ENCODE assay signal across 8 cellular contexts in the genomic region with DNA sequence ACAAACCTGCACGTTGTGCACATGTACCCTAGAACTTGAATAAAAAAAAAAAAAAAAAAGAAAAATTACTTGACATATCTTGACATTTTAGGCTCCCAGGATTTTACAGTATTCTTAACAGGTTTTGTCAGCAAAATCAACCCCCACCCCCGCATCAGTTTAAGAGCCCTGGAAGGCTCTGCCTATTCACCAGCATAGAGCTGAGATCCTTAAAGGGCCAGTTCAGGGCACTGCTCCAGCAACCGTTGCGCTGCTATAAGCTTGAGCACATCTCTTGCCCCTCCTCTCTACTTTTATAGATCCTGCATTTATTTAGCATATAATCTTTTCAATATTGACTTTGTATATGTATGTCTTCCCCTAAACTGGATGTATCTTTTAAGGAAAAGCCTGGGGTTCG. TPM values are rescaled to one million over a fixed set of nuclear protein-coding genes. Genes with fewer than 3 reads are reported as not detected.
DNase-seq lines count a peak whose midpoint lies in the region; ATAC-seq and TF ChIP-seq lines count a peak whose summit lies in the region.

No MANE protein-coding gene starts in this region.

- peak overlapping the region; percentile 98 for H3K9ac ChIP-seq in NT2/D1 (ENCODE audit: insufficient read length, low read depth)

- H3K36me3 ChIP-seq in NT2/D1 (ENCODE audit: insufficient read depth, insufficient read length, low read length) = peaks cover 19% of the 10 kb centered on the region

- H3K4me1 ChIP-seq in NT2/D1 (ENCODE audit: insufficient read depth, insufficient read length) = peaks cover 2% of the 10 kb centered on the region

- peaks cover 31% of the 10 kb centered on the region for H3K4me1 Mint-ChIP-seq in osteocyte (ENCODE audit: unreplicated experiment)

- ATAC-seq in HG03103 (IDR thresholded peaks at IDR 0.05; ENCODE audit: low read depth, unreplicated experiment) = peak; percentile 19
- ATAC-seq in activated naive CD4-positive, alpha-beta T cell treated with anti-CD3 and anti-CD28 coated beads, Interleukin-2, amount 50 U/mL, for 72 hours = peak; percentile 36 to 37
- no peak for ATAC-seq in GM21786 (IDR thresholded peaks at IDR 0.05; ENCODE audit: unreplicated experiment)

- DNase-seq in DMS153 treated with DMSO at 0.1 percent for 48 hours (lab: John Stamatoyannopoulos, UW; ENCODE audit: unreplicated experiment) (peak; percentile 16), NT2/D1 (ENCODE audit: low read depth, low spot score) (no peak), head of caudate nucleus (peak in 41 of 42 donors; percentile 16 to 87 (median 65)), osteocyte (ENCODE audit: extremely low spot score, unreplicated experiment) (no peak), superior temporal gyrus (ENCODE audit: extremely low spot score) (no peak)
- peak in 1 of 2 donors; percentile 5 for DNase-seq in activated naive CD4-positive, alpha-beta T cell treated with anti-CD3 and anti-CD28 coated beads, Interleukin-2, amount 50 U/mL, for 72 hours (ENCODE audit: low spot score in 2 of 2)

- peaks cover 17 to 25% of the 10 kb centered on the region in 2 donors for H3K36me3 Mint-ChIP-seq in activated naive CD4-positive, alpha-beta T cell treated with anti-CD3 and anti-CD28 coated beads, Interleukin-2, amount 50 U/mL, for 72 hours
- peaks cover 10% of the 10 kb centered on the region for H3K36me3 Mint-ChIP-seq in osteocyte (ENCODE audit: unreplicated experiment)

- no peaks in the 10 kb centered on the region for H3K9me3 Mint-ChIP-seq in activated naive CD4-positive, alpha-beta T cell treated with anti-CD3 and anti-CD28 coated beads, Interleukin-2, amount 50 U/mL, for 72 hours
- H3K9me3 Mint-ChIP-seq in osteocyte (ENCODE audit: unreplicated experiment) = no peaks in the 10 kb centered on the region

- H3K4me3 Mint-ChIP-seq in osteocyte (ENCODE audit: unreplicated experiment) = peak overlapping the region; percentile 96

- H3K27me3 ChIP-seq in NT2/D1 (ENCODE audit: insufficient read depth, insufficient read length) = no peaks in the 10 kb centered on the region

- peak overlapping the region; percentile 85 to 98 for H3K27ac Mint-ChIP-seq in activated naive CD4-positive, alpha-beta T cell treated with anti-CD3 and anti-CD28 coated beads, Interleukin-2, amount 50 U/mL, for 72 hours
- H3K27ac Mint-ChIP-seq in osteocyte (ENCODE audit: unreplicated experiment) = peak overlapping the region; percentile 95

- intact Hi-C loops in head of caudate nucleus (cut with DNase I) = no loop called here

- no peaks in the 10 kb centered on the region for H3K9me3 ChIP-seq in NT2/D1 (ENCODE audit: insufficient read depth, low read length)

- H3K4me3 ChIP-seq in NT2/D1 (ENCODE audit: insufficient read length, low read depth) = peak overlapping the region; percentile 66

- TF ChIP-seq CTCF in osteocyte (IDR thresholded peaks at IDR 0.05) = no peak

- peaks cover 7% of the 10 kb centered on the region for H3K27me3 Mint-ChIP-seq in osteocyte (ENCODE audit: unreplicated experiment)

RNA-seq across cellular contexts. Expression of a gene that starts 0.7 kb away (rescaled TPM):
- 10 to 100 TPM; 63.4 to 64.5 TPM for total RNA-seq in activated naive CD4-positive, alpha-beta T cell treated with anti-CD3 and anti-CD28 coated beads, Interleukin-2, amount 50 U/mL, for 72 hours
- 82.7 and 84.5 TPM in 2 replicates for total RNA-seq in osteocyte

RNA-seq across cellular contexts. Expression of a gene that starts 35.2 kb away (rescaled TPM):
- total RNA-seq in activated naive CD4-positive, alpha-beta T cell treated with anti-CD3 and anti-CD28 coated beads, Interleukin-2, amount 50 U/mL, for 72 hours = 10 to 100 TPM; 20.9 to 32.0 TPM
- total RNA-seq in osteocyte = 65.5 and 67.3 TPM in 2 replicates

RNA-seq across cellular contexts. Expression of a gene that starts 45.2 kb away (rescaled TPM):
- 10 to 100 TPM; 14.6 to 39.5 TPM for total RNA-seq in activated naive CD4-positive, alpha-beta T cell treated with anti-CD3 and anti-CD28 coated beads, Interleukin-2, amount 50 U/mL, for 72 hours
- 29.3 and 29.5 TPM in 2 replicates for total RNA-seq in osteocyte

RNA-seq across cellular contexts. Expression of a gene that starts 55.8 kb away (rescaled TPM):
- total RNA-seq in activated naive CD4-positive, alpha-beta T cell treated with anti-CD3 and anti-CD28 coated beads, Interleukin-2, amount 50 U/mL, for 72 hours = 1 to 10 TPM; 1.5 to 5.4 TPM
- total RNA-seq in osteocyte = 711 and 715 TPM in 2 replicates

Comparison
In these comparisons a context has a peak if more than half of its experiments do, and no peak if none do; other contexts are left out.
1. DNase-seq: peak in DMS153 treated with DMSO at 0.1 percent for 48 hours (single experiment) and head of caudate nucleus (41 of 42); none in NT2/D1 (single experiment), osteocyte (single experiment) and superior temporal gyrus (single experiment).